In the genomic region with DNA sequence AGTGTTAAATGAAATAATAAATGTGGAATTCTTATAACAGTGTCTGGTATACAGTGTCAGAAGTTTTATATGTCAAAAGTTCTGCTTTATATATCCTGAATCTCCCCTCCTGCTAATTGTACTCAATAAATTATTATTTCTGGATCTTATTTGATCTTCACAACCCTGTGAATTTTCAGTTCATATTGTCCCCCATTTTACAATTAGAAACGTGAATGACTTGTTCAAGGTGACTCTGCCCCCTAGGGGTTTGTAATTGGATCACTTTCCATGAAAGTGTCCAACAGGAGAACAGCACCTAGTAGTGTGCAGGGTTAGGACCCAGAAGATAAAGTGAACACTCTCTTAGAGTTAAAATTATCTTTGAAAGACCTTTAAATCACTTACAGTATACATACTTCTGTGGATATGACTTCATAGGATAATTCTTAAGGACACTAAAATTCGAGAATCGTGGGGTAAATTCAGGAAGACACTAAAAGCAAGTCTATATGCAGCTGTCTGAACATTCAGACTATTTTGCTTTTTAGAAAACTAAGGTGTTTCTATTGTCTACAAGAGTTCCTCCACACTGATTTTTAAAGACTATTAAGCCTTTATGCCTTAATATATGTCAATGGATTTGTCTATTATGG, we compare ENCODE assay signal across 9 cellular contexts. TPM values are rescaled to one million over a fixed set of nuclear protein-coding genes. Genes with fewer than 3 reads are reported as not detected.
DNase-seq lines count a peak whose midpoint lies in the region; ATAC-seq, FAIRE-seq and TF ChIP-seq lines count a peak whose summit lies in the region.
"Had no signal": no experiment of that assay in that cellular context is flagged by ENCODE, and none has a peak within 500 bp of the region (broad histone marks: within the 10 kb centered on the region; RNA-seq: fewer than 3 reads in every experiment).

No MANE protein-coding gene starts in this region.

- CTCF ChIA-PET in HEK293 (lab: Yijun Ruan, JAX) = interaction anchor here (0.6 to 1.9 kb wide), 3 partner anchors 14 to 575 kb away, joined by 3 to 12 read pairs (median 4); no protein-coding TSS in a partner anchor

- no peak for FAIRE-seq in HTR-8/SVneo (lab: Jason Lieb, UNC)

- H3K27ac Mint-ChIP-seq in activated T-helper 2 cell treated with anti-CD3 and anti-CD28 coated beads, Interferon-gamma antibody, Interleukin-2, Interleukin-4, amounts not matched to agents 10 μg/mL and 5 μg/mL and 100 μg/mL, durations not matched to agents 14 hours and 24 hours and 36 hours = no peak overlapping the region
- H3K27ac Mint-ChIP-seq: T-cell had no signal

- peaks cover 4% of the 10 kb centered on the region for H3K4me1 Mint-ChIP-seq in activated T-helper 2 cell treated with anti-CD3 and anti-CD28 coated beads, Interferon-gamma antibody, Interleukin-2, Interleukin-4, amounts not matched to agents 10 μg/mL and 5 μg/mL and 100 μg/mL, durations not matched to agents 14 hours and 24 hours and 36 hours (ENCODE audit: low read depth)
- H3K4me1 Mint-ChIP-seq: T-cell had no signal

- H4K20me1 ChIP-seq in SU-DHL-6 (ENCODE audit: low read depth, low read length) = no peaks in the 10 kb centered on the region

- no peak overlapping the region for H3K27ac ChIP-seq in HEK293 (ENCODE audit: extremely low read depth, low read depth, low read length)
- H3K27ac ChIP-seq in SU-DHL-6 (ENCODE audit: low read depth, low read length) = no peak overlapping the region

- no peaks in the 10 kb centered on the region for H3K79me2 ChIP-seq in SU-DHL-6 (ENCODE audit: insufficient read depth, low read length)

- no peaks in the 10 kb centered on the region for H3K9me2 ChIP-seq in SU-DHL-6 (replicated peaks; ENCODE audit: insufficient read depth, low read length)

- no peaks in the 10 kb centered on the region for H3K9me3 ChIP-seq in HEK293 (ENCODE audit: control insufficient read depth, insufficient read depth, low read depth, low read length)
- H3K9me3 ChIP-seq in SU-DHL-6 (ENCODE audit: insufficient read depth, low read length) = no peaks in the 10 kb centered on the region

- H3K4me2 ChIP-seq in SU-DHL-6 (ENCODE audit: low read depth, low read length, poor library complexity, severe bottlenecking) = no peak overlapping the region

- POLR2A ChIA-PET in HEK293 (lab: Yijun Ruan, JAX) = no interaction called here

- intact Hi-C loops in activated T-helper 2 cell treated with anti-CD3 and anti-CD28 coated beads, Interferon-gamma antibody, Interleukin-2, Interleukin-4, amounts not matched to agents 10 μg/mL and 5 μg/mL and 100 μg/mL, durations not matched to agents 14 hours and 24 hours and 36 hours (cut with micrococcal nuclease) = no loop called here

- peaks cover 15% of the 10 kb centered on the region for H3K27me3 Mint-ChIP-seq in activated T-helper 2 cell treated with anti-CD3 and anti-CD28 coated beads, Interferon-gamma antibody, Interleukin-2, Interleukin-4, amounts not matched to agents 10 μg/mL and 5 μg/mL and 100 μg/mL, durations not matched to agents 14 hours and 24 hours and 36 hours (ENCODE audit: low read depth)

- TF ChIP-seq CTCF in HEK293 (tag by site-specific recombination; IDR thresholded peaks at IDR 0.05) = peak; percentile 20; the same call in 1 of the 2 replicates
- TF ChIP-seq CTCF in SU-DHL-6 (IDR thresholded peaks at IDR 0.05; ENCODE audit: insufficient read depth, low read length, poor library complexity, severe bottlenecking) = peak; percentile 58

- no peaks in the 10 kb centered on the region for H3K9me3 Mint-ChIP-seq in activated T-helper 2 cell treated with anti-CD3 and anti-CD28 coated beads, Interferon-gamma antibody, Interleukin-2, Interleukin-4, amounts not matched to agents 10 μg/mL and 5 μg/mL and 100 μg/mL, durations not matched to agents 14 hours and 24 hours and 36 hours
- H3K9me3 Mint-ChIP-seq: T-cell had no signal

- no peaks in the 10 kb centered on the region for H3K36me3 Mint-ChIP-seq in activated T-helper 2 cell treated with anti-CD3 and anti-CD28 coated beads, Interferon-gamma antibody, Interleukin-2, Interleukin-4, amounts not matched to agents 10 μg/mL and 5 μg/mL and 100 μg/mL, durations not matched to agents 14 hours and 24 hours and 36 hours (ENCODE audit: low read depth)
- H3K36me3 Mint-ChIP-seq: T-cell had no signal

- peak; percentile 30 for DNase-seq in CMK (ENCODE audit: low read depth)
- DNase-seq in left lobe of liver (ENCODE audit: low spot score) = no peak
- no peak for DNase-seq in activated T-helper 2 cell treated with anti-CD3 and anti-CD28 coated beads, Interferon-gamma antibody, Interleukin-2, Interleukin-4, amounts not matched to agents 10 μg/mL and 5 μg/mL and 100 μg/mL, durations not matched to agents 14 hours and 24 hours and 36 hours (ENCODE audit: low spot score)
- DNase-seq in stimulated activated CD4-positive, alpha-beta T cell treated with anti-CD3 and anti-CD28 coated beads, Interleukin-12 subunit alpha, Interleukin-12 subunit beta, amount 100 ng/mL, for 4 hours = no peak
- DNase-seq in HTR-8/SVneo (ENCODE audit: insufficient read length, low spot score) = no peak
- no peak for DNase-seq in activated CD4-positive, alpha-beta T cell treated with anti-CD3 and anti-CD28 coated beads, Interleukin-2, amount 50 U/mL, for 4 hours

- ATAC-seq in left lobe of liver = peak; percentile 80
- ATAC-seq: T-cell had no signal

- no peak overlapping the region for H3K9ac ChIP-seq in SU-DHL-6 (ENCODE audit: low read length)

- H3K27me3 ChIP-seq in SU-DHL-6 (ENCODE audit: low read length) = no peaks in the 10 kb centered on the region

- H3K4me1 ChIP-seq in HEK293 (ENCODE audit: control insufficient read depth, insufficient read depth, low read length) = peaks cover 2% of the 10 kb centered on the region; the same call in 1 of the 2 replicates

- no peak overlapping the region for H3K4me3 ChIP-seq in HEK293 (ENCODE audit: low read depth, low read length)
- no peak overlapping the region for H3K4me3 ChIP-seq in SU-DHL-6 (ENCODE audit: insufficient read depth, low read length, poor library complexity, severe bottlenecking)

- H3F3A ChIP-seq in SU-DHL-6 (ENCODE audit: insufficient read depth) = no peaks in the 10 kb centered on the region

- H3K36me3 ChIP-seq in HEK293 (ENCODE audit: control insufficient read depth in 2 of 2, insufficient read depth in 1 of 2, low read length in 2 of 2) = no peaks in the 10 kb centered on the region
- no peaks in the 10 kb centered on the region for H3K36me3 ChIP-seq in SU-DHL-6 (ENCODE audit: low read length)

- no peak overlapping the region for H3K4me3 Mint-ChIP-seq in activated T-helper 2 cell treated with anti-CD3 and anti-CD28 coated beads, Interferon-gamma antibody, Interleukin-2, Interleukin-4, amounts not matched to agents 10 μg/mL and 5 μg/mL and 100 μg/mL, durations not matched to agents 14 hours and 24 hours and 36 hours (ENCODE audit: low read depth)
- H3K4me3 Mint-ChIP-seq: T-cell had no signal

- no peak overlapping the region for H2AFZ ChIP-seq in SU-DHL-6 (ENCODE audit: low read depth, low read length, severe bottlenecking)

TF ChIP-seq in HEK293, 187 proteins besides CTCF, POLR2A, EP300 and RAD21:
- peak; percentile 26 for TF ChIP-seq ZNF654 (tag by site-specific recombination; IDR thresholded peaks at IDR 0.05; ENCODE audit: low read depth)
- TF ChIP-seq REPIN1 (tag by site-specific recombination; IDR thresholded peaks at IDR 0.05; ENCODE audit: low read depth) = no peak

RNA-seq across cellular contexts. Expression of a gene that starts 4.5 kb away (rescaled TPM):
- total RNA-seq in left lobe of liver = 2.0 TPM
- total RNA-seq in activated T-helper 2 cell treated with anti-CD3 and anti-CD28 coated beads, Interferon-gamma antibody, Interleukin-2, Interleukin-4, amounts not matched to agents 10 μg/mL and 5 μg/mL and 100 μg/mL, durations not matched to agents 14 hours and 24 hours and 36 hours = 0.80 and 1.1 TPM in 2 replicates
